ENCODE assay signal across 12 cellular contexts in the genomic region with DNA sequence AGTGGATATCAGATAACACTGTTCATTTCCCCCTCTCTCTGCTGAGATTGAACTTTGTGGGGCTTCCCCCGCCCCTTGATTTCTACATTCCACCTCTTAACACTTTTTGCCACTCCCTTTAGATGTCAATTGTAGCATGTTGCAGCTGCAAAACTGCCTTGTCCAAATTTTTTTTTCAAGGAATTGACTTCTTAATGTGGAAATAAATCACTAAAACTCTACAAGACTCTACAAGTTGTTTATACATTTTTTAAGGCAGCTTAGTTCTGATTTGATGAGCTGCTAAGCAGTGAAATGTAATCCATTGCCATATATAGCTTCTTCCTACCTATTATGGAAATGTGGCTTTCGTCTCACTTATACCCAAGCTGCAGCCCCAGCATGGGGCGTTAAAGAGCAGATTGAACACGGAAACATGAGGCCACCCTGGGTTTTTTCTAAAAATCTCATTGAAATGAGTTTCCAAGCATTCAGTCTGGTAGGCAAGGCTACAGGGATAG.
DNase-seq lines count a peak whose midpoint lies in the region; ATAC-seq, FAIRE-seq and TF ChIP-seq lines count a peak whose summit lies in the region.
"Had no signal": no experiment of that assay in that cellular context is flagged by ENCODE, and none has a peak within 500 bp of the region (broad histone marks: within the 10 kb centered on the region; RNA-seq: fewer than 3 reads in every experiment).

No MANE protein-coding gene starts in this region.

- intact Hi-C loops in pancreas (cut with DNase I), result no loop called here

- no peak overlapping the region for H2AFZ ChIP-seq in MM.1S (ENCODE audit: low read length)

- H4K20me1 ChIP-seq in MM.1S (ENCODE audit: insufficient read depth, low read length), result no peaks in the 10 kb centered on the region

- H3K36me3 ChIP-seq in iPS-18a (ENCODE audit: control insufficient read depth, low read depth, low read length), result no peaks in the 10 kb centered on the region
- peaks cover 19% of the 10 kb centered on the region for H3K36me3 ChIP-seq in suprapubic skin
- peaks cover 0 to 9% (median 4%) of the 10 kb centered on the region in 3 donors for H3K36me3 ChIP-seq in pancreas
- H3K36me3 ChIP-seq in MM.1S (replicated peaks; ENCODE audit: insufficient read depth, low read length), result no peaks in the 10 kb centered on the region

- no peaks in the 10 kb centered on the region for H3F3A ChIP-seq in MM.1S (ENCODE audit: insufficient read depth, low read length)

- WGBS in suprapubic skin, result 37% methylated on average over 4 of the region's 4 CpGs
- WGBS in pancreas, 2 donors, result 76 to 81% methylated on average over 4 of the region's 4 CpGs

- TF ChIP-seq RAD21 in Ishikawa (IDR thresholded peaks at IDR 0.05; ENCODE audit: low read depth), result no peak; the same call in 1 of the 2 replicates

- no peak overlapping the region for H3K4me2 ChIP-seq in MM.1S (ENCODE audit: low read depth, low read length)

- DNase-seq in astrocyte of the hippocampus (ENCODE audit: low read depth, low spot score) (peak; percentile 56), suprapubic skin (ENCODE audit: low spot score in 2 of 2) (no peak), pancreas (no peak), caudate nucleus (lab: John Stamatoyannopoulos, UW) (no peak), MM.1S (no peak)
- no peak for DNase-seq in stimulated activated CD4-positive, alpha-beta T cell treated with anti-CD3 and anti-CD28 coated beads, Interleukin-4, amount 100 ng/mL, for 4 hours
- DNase-seq: activated CD8-positive, alpha-beta memory T cell treated with anti-CD3 and anti-CD28 coated beads, Interleukin-2, amount 50 U/mL, for 48 hours; substantia nigra; T-helper 17 cell had no signal

- H3K27ac ChIP-seq in iPS-18a (ENCODE audit: low read length), result no peak overlapping the region
- peak overlapping the region; percentile 65 for H3K27ac ChIP-seq in suprapubic skin
- H3K27ac ChIP-seq in pancreas, result peak overlapping the region in 1 of 4 donors; percentile 46
- no peak overlapping the region for H3K27ac ChIP-seq in caudate nucleus (ENCODE audit: low read depth, low read length)
- no peak overlapping the region for H3K27ac ChIP-seq in MM.1S (ENCODE audit: low read length)

- H3K4me1 ChIP-seq in iPS-18a (ENCODE audit: control insufficient read depth, low read depth, low read length), result peaks cover 39% of the 10 kb centered on the region
- peaks cover 58% of the 10 kb centered on the region for H3K4me1 ChIP-seq in suprapubic skin
- H3K4me1 ChIP-seq in pancreas, result peaks cover 0 to 8% (median 0%) of the 10 kb centered on the region in 3 donors
- peaks cover 7% of the 10 kb centered on the region for H3K4me1 ChIP-seq in MM.1S (ENCODE audit: low read length)

- ATAC-seq in pancreas, result no peak
- ATAC-seq: left lobe of liver, T-helper 17 cell had no signal

- TF ChIP-seq POLR2A in suprapubic skin (IDR thresholded peaks at IDR 0.05), result no peak

- TF ChIP-seq EP300 in Ishikawa (IDR thresholded peaks at IDR 0.05; ENCODE audit: borderline replicate concordance), result peak; percentile 46; the same call in 1 of the 2 replicates
- no peak for TF ChIP-seq EP300 in suprapubic skin (IDR thresholded peaks at IDR 0.05)

- no peaks in the 10 kb centered on the region for H3K27me3 ChIP-seq in iPS-18a (ENCODE audit: control insufficient read depth, insufficient read depth, low read length)
- H3K27me3 ChIP-seq in suprapubic skin, result no peaks in the 10 kb centered on the region
- H3K27me3 ChIP-seq in pancreas, result no peaks in the 10 kb centered on the region
- H3K27me3 ChIP-seq in MM.1S (replicated peaks; ENCODE audit: insufficient read depth, low read length), result no peaks in the 10 kb centered on the region

- TF ChIP-seq CTCF in suprapubic skin (IDR thresholded peaks at IDR 0.05) (no peak), pancreas (IDR thresholded peaks at IDR 0.05) (no peak), MM.1S (IDR thresholded peaks at IDR 0.05; ENCODE audit: low read length) (no peak)

- H3K9me2 ChIP-seq in MM.1S (replicated peaks; ENCODE audit: insufficient read depth, low read length), result no peaks in the 10 kb centered on the region

- H3K9me3 ChIP-seq in iPS-18a (ENCODE audit: control insufficient read depth, low read depth, low read length) (no peaks in the 10 kb centered on the region), suprapubic skin (no peaks in the 10 kb centered on the region), pancreas (no peaks in the 10 kb centered on the region), MM.1S (replicated peaks; ENCODE audit: insufficient read depth, low read length) (no peaks in the 10 kb centered on the region)

- H3K79me2 ChIP-seq in MM.1S (ENCODE audit: low read length), result no peaks in the 10 kb centered on the region

- H3K4me3 ChIP-seq in iPS-18a (ENCODE audit: low read length), result peak overlapping the region; percentile 10
- H3K4me3 ChIP-seq in suprapubic skin, result no peak overlapping the region
- H3K4me3 ChIP-seq in pancreas, result no peak overlapping the region
- no peak overlapping the region for H3K4me3 ChIP-seq in MM.1S (ENCODE audit: low read length)

- no peak overlapping the region for H3K9ac ChIP-seq in iPS-18a (ENCODE audit: low read length)
- no peak overlapping the region for H3K9ac ChIP-seq in MM.1S (ENCODE audit: low read length)

- FAIRE-seq in pancreas (lab: Jason Lieb, UNC), result no peak

TF ChIP-seq in Ishikawa, 13 proteins besides CTCF, POLR2A, EP300 and RAD21:
- TF ChIP-seq ZBTB7A (IDR thresholded peaks at IDR 0.05; ENCODE audit: low read depth), result no peak
- TF ChIP-seq, protein P1, sequence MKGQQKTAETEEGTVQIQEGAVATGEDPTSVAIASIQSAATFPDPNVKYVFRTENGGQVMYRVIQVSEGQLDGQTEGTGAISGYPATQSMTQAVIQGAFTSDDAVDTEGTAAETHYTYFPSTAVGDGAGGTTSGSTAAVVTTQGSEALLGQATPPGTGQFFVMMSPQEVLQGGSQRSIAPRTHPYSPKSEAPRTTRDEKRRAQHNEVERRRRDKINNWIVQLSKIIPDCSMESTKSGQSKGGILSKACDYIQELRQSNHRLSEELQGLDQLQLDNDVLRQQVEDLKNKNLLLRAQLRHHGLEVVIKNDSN (IDR thresholded peaks at IDR 0.05), result no peak
- TF ChIP-seq FOXM1 (IDR thresholded peaks at IDR 0.05; ENCODE audit: borderline replicate concordance, low read depth), result peak; percentile 73; the same call in 1 of the 2 replicates
- TF ChIP-seq, protein P2, sequence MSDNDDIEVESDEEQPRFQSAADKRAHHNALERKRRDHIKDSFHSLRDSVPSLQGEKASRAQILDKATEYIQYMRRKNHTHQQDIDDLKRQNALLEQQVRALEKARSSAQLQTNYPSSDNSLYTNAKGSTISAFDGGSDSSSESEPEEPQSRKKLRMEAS (IDR thresholded peaks at IDR 0.05), result no peak; the same call in 1 of the 2 replicates
- TF ChIP-seq TCF12 (IDR thresholded peaks at IDR 0.05; ENCODE audit: low read depth), result peak; percentile 66; the same call in 1 of the 2 replicates
- no peak for TF ChIP-seq YY1 (IDR thresholded peaks at IDR 0.05; ENCODE audit: low read depth)
- 0 out of 2 replicates have a peak, but pooled peaks have one; percentile 5 for TF ChIP-seq NFIC (IDR thresholded peaks at IDR 0.05)
- TF ChIP-seq TAF1 (IDR thresholded peaks at IDR 0.05; ENCODE audit: low read depth), result no peak
